In genomic region chr15:55685292-55685691, GRCh38 we compare ENCODE assay signal across 10 cellular contexts. TPM values are rescaled to one million over a fixed set of nuclear protein-coding genes. Genes with fewer than 3 reads are reported as not detected.
DNase-seq lines count a peak whose midpoint lies in the region; ATAC-seq and TF ChIP-seq lines count a peak whose summit lies in the region.
"Had no signal": no experiment of that assay in that cellular context is flagged by ENCODE, and none has a peak within 500 bp of the region (broad histone marks: within the 10 kb centered on the region; RNA-seq: fewer than 3 reads in every experiment).

No MANE protein-coding gene starts in this region.

- H3K27me3 Mint-ChIP-seq in activated CD4-positive, alpha-beta memory T cell treated with anti-CD3 and anti-CD28 coated beads for 36 hours = peaks cover 3% of the 10 kb centered on the region

- CTCF ChIA-PET in activated CD4-positive, alpha-beta memory T cell treated with anti-CD3 and anti-CD28 coated beads for 36 hours (lab: Charles Lee) = no interaction called here

- TF ChIP-seq CTCF in GM06990 (IDR thresholded peaks at IDR 0.05; ENCODE audit: insufficient read depth, low read length, poor library complexity, severe bottlenecking) = no peak

- no peaks in the 10 kb centered on the region for H3K9me3 Mint-ChIP-seq in activated CD4-positive, alpha-beta memory T cell treated with anti-CD3 and anti-CD28 coated beads for 36 hours

- H3K4me3 ChIP-seq in GM06990 (replicated peaks; ENCODE audit: low read depth, low read length) (no peak overlapping the region), SK-N-MC (no peak overlapping the region)
- H3K4me3 ChIP-seq: MG63 had no signal

- H3K27ac ChIP-seq in SK-N-MC = no peak overlapping the region

- intact Hi-C loops in activated CD4-positive, alpha-beta memory T cell treated with anti-CD3 and anti-CD28 coated beads for 36 hours (cut with micrococcal nuclease) = no loop called here

- H3K36me3 ChIP-seq in GM06990 (ENCODE audit: control insufficient read depth, insufficient read depth, low read length) = no peaks in the 10 kb centered on the region
- H3K36me3 ChIP-seq in SK-N-MC (ENCODE audit: insufficient read depth, low read length) = no peaks in the 10 kb centered on the region
- H3K36me3 ChIP-seq: MG63 had no signal

- H3K36me3 Mint-ChIP-seq in activated CD4-positive, alpha-beta memory T cell treated with anti-CD3 and anti-CD28 coated beads for 36 hours = no peaks in the 10 kb centered on the region

- H3K9ac ChIP-seq in SK-N-MC (ENCODE audit: insufficient read length) = no peak overlapping the region

- no peaks in the 10 kb centered on the region for H3K27me3 ChIP-seq in GM06990 (replicated peaks; ENCODE audit: control insufficient read depth, insufficient read depth, low read length)
- H3K27me3 ChIP-seq: MG63 had no signal

- no peaks in the 10 kb centered on the region for H3K9me3 ChIP-seq in SK-N-MC (ENCODE audit: low read depth, low read length)
- H3K9me3 ChIP-seq: MG63 had no signal

- H3K27ac Mint-ChIP-seq in activated CD4-positive, alpha-beta memory T cell treated with anti-CD3 and anti-CD28 coated beads for 36 hours = no peak overlapping the region

- DNase-seq in GM06990 (ENCODE audit: extremely low read depth, insufficient read length) (peak; percentile 39), SK-N-MC (ENCODE audit: low read depth, low spot score) (peak; percentile 55), iPS-NIHi7 (ENCODE audit: extremely low spot score) (no peak)
- no peak for DNase-seq in activated CD4-positive, alpha-beta memory T cell treated with anti-CD3 and anti-CD28 coated beads for 36 hours
- DNase-seq in effector CD8-positive, alpha-beta T cell (lab: John Stamatoyannopoulos, UW) = no peak
- no peak for DNase-seq in stimulated activated CD8-positive, alpha-beta memory T cell treated with anti-CD3 and anti-CD28 coated beads, Interleukin-4, amount 100 ng/mL, for 48 hours
- DNase-seq: MG63, nucleus accumbens had no signal

- H3K4me1 Mint-ChIP-seq in activated CD4-positive, alpha-beta memory T cell treated with anti-CD3 and anti-CD28 coated beads for 36 hours (ENCODE audit: low read depth) = no peaks in the 10 kb centered on the region

- POLR2A ChIA-PET in activated CD4-positive, alpha-beta memory T cell treated with anti-CD3 and anti-CD28 coated beads for 36 hours (lab: Charles Lee) = no interaction called here

- H3K4me3 Mint-ChIP-seq in activated CD4-positive, alpha-beta memory T cell treated with anti-CD3 and anti-CD28 coated beads for 36 hours = no peak overlapping the region

- ATAC-seq in GM19328 (IDR thresholded peaks at IDR 0.05; ENCODE audit: unreplicated experiment) = peak; percentile 81
- peak; percentile 91 for ATAC-seq in HG02884 (IDR thresholded peaks at IDR 0.05; ENCODE audit: unreplicated experiment)

RNA-seq across cellular contexts. Expression of gene PRTG, which starts 57.7 kb away (rescaled TPM):
- not detected for total RNA-seq in activated CD4-positive, alpha-beta memory T cell treated with anti-CD3 and anti-CD28 coated beads for 36 hours

Comparison
In these comparisons a context has a peak if more than half of its experiments do, and no peak if none do; other contexts are left out.
1. DNase-seq: peak in GM06990 (single experiment) and SK-N-MC (single experiment); none in activated CD4-positive, alpha-beta memory T cell treated with anti-CD3 and anti-CD28 coated beads for 36 hours (single experiment), iPS-NIHi7 (single experiment), effector CD8-positive, alpha-beta T cell (single experiment) and stimulated activated CD8-positive, alpha-beta memory T cell treated with anti-CD3 and anti-CD28 coated beads, Interleukin-4, amount 100 ng/mL, for 48 hours (single experiment).